ENCODE assay signal across 28 cellular contexts in genomic region chr3:8353364-8353763, GRCh38.
"Had no signal": no experiment of that assay in that cellular context is flagged by ENCODE, and none has a peak within 500 bp of the region (broad histone marks: within the 10 kb centered on the region; RNA-seq: fewer than 3 reads in every experiment).

No MANE protein-coding gene starts in this region.

- H3K4me2 ChIP-seq: hepatocyte had no signal

- H3K36me3 Mint-ChIP-seq: WTC11 had no signal

- H3K27ac ChIP-seq: ascending aorta, brain microvascular endothelial cell, epithelial cell of prostate, esophagus squamous epithelium, gastroesophageal sphincter, heart right ventricle, hepatocyte, VCaP had no signal

- H3K36me3 ChIP-seq: ascending aorta, brain microvascular endothelial cell, esophagus squamous epithelium, gastroesophageal sphincter, heart right ventricle had no signal

- H3K27me3 Mint-ChIP-seq: activated CD4-positive, alpha-beta memory T cell treated with anti-CD3 and anti-CD28 coated beads, Interleukin-2, amount 10 ng/mL, durations not matched to agents 7 days and 5 days; activated CD4-positive, alpha-beta T cell treated with anti-CD3 and anti-CD28 coated beads, Interleukin-2, amount 10 ng/mL, durations not matched to agents 7 days and 5 days; activated naive CD8-positive, alpha-beta T cell treated with anti-CD3 and anti-CD28 coated beads, Interleukin-2, amount 10 ng/mL, durations not matched to agents 7 days and 5 days; activated T-cell treated with anti-CD3 and anti-CD28 coated beads, Interleukin-2, amount 50 U/mL, for 24 hours had no signal

- H3K4me3 ChIP-seq: ascending aorta, esophagus squamous epithelium, gastroesophageal sphincter, heart right ventricle, hepatocyte had no signal

- ATAC-seq: activated naive CD4-positive, alpha-beta T cell treated with anti-CD3 and anti-CD28 coated beads, Interleukin-2, amount 50 U/mL, for 72 hours; activated T-cell treated with anti-CD3 and anti-CD28 coated beads, Interleukin-2, amount 50 U/mL, for 72 hours; gastroesophageal sphincter; heart right ventricle; WTC11 had no signal

- H3K27me3 ChIP-seq: ascending aorta, brain microvascular endothelial cell, esophagus squamous epithelium, gastroesophageal sphincter, heart right ventricle, hepatocyte had no signal

- H3K9me3 ChIP-seq: ascending aorta, esophagus squamous epithelium, gastroesophageal sphincter, heart right ventricle had no signal

- H3K27ac Mint-ChIP-seq: activated CD4-positive, alpha-beta memory T cell treated with anti-CD3 and anti-CD28 coated beads, Interleukin-2, amount 10 ng/mL, durations not matched to agents 7 days and 5 days; activated CD4-positive, alpha-beta T cell treated with anti-CD3 and anti-CD28 coated beads, Interleukin-2, amount 10 ng/mL, durations not matched to agents 7 days and 5 days; activated naive CD4-positive, alpha-beta T cell treated with anti-CD3 and anti-CD28 coated beads, Interleukin-2, amount 10 ng/mL, durations not matched to agents 7 days and 5 days; activated naive CD4-positive, alpha-beta T cell treated with anti-CD3 and anti-CD28 coated beads, Interleukin-2, amount 50 U/mL, for 72 hours; activated naive CD8-positive, alpha-beta T cell treated with anti-CD3 and anti-CD28 coated beads, Interleukin-2, amount 10 ng/mL, durations not matched to agents 7 days and 5 days; activated T-cell treated with anti-CD3 and anti-CD28 coated beads, Interleukin-2, amount 50 U/mL, for 24 hours; activated T-cell treated with anti-CD3 and anti-CD28 coated beads, Interleukin-2, amount 50 U/mL, for 72 hours; WTC11 had no signal

- DNase-seq: activated CD4-positive, alpha-beta memory T cell treated with anti-CD3 and anti-CD28 coated beads, Interleukin-2, amount 10 ng/mL, durations not matched to agents 7 days and 5 days; activated CD4-positive, alpha-beta T cell treated with anti-CD3 and anti-CD28 coated beads for 1 hour; activated CD4-positive, alpha-beta T cell treated with anti-CD3 and anti-CD28 coated beads for 4 hours; activated CD4-positive, alpha-beta T cell treated with anti-CD3 and anti-CD28 coated beads, Interleukin-2, amount 10 ng/mL, durations not matched to agents 7 days and 5 days; activated CD4-positive, alpha-beta T cell treated with anti-CD3 and anti-CD28 coated beads, Interleukin-2, amount 50 U/mL, for 4 hours; activated CD8-positive, alpha-beta memory T cell treated with anti-CD3 and anti-CD28 coated beads, Interleukin-2, amount 50 U/mL, for 48 hours; activated gamma-delta T cell; activated naive CD4-positive, alpha-beta T cell; activated naive CD4-positive, alpha-beta T cell treated with anti-CD3 and anti-CD28 coated beads, Interleukin-2, amount 10 ng/mL, durations not matched to agents 7 days and 5 days; activated naive CD8-positive, alpha-beta T cell treated with anti-CD3 and anti-CD28 coated beads, Interleukin-2, amount 10 ng/mL, durations not matched to agents 7 days and 5 days; activated T-cell treated with anti-CD3 and anti-CD28 coated beads for 4 hours; activated T-cell treated with anti-CD3 and anti-CD28 coated beads, Interleukin-2, amount 50 U/mL, for 24 hours; activated T-cell treated with anti-CD3 and anti-CD28 coated beads, Interleukin-2, amount 50 U/mL, for 72 hours; brain microvascular endothelial cell; cortex of kidney; dermis blood vessel endothelial cell; effector CD4-positive, alpha-beta T cell; esophagus squamous epithelium; foreskin melanocyte; heart right ventricle; T-helper 2 cell had no signal

- H3K4me3 Mint-ChIP-seq: activated CD4-positive, alpha-beta memory T cell treated with anti-CD3 and anti-CD28 coated beads, Interleukin-2, amount 10 ng/mL, durations not matched to agents 7 days and 5 days; activated CD4-positive, alpha-beta T cell treated with anti-CD3 and anti-CD28 coated beads, Interleukin-2, amount 10 ng/mL, durations not matched to agents 7 days and 5 days; activated naive CD4-positive, alpha-beta T cell treated with anti-CD3 and anti-CD28 coated beads, Interleukin-2, amount 10 ng/mL, durations not matched to agents 7 days and 5 days; activated naive CD8-positive, alpha-beta T cell treated with anti-CD3 and anti-CD28 coated beads, Interleukin-2, amount 10 ng/mL, durations not matched to agents 7 days and 5 days; activated T-cell treated with anti-CD3 and anti-CD28 coated beads, Interleukin-2, amount 50 U/mL, for 24 hours; activated T-cell treated with anti-CD3 and anti-CD28 coated beads, Interleukin-2, amount 50 U/mL, for 72 hours; WTC11 had no signal

- H3K4me1 ChIP-seq: ascending aorta, esophagus squamous epithelium, gastroesophageal sphincter had no signal
